15 cellular contexts compared by ENCODE assay signal in the genomic region with DNA sequence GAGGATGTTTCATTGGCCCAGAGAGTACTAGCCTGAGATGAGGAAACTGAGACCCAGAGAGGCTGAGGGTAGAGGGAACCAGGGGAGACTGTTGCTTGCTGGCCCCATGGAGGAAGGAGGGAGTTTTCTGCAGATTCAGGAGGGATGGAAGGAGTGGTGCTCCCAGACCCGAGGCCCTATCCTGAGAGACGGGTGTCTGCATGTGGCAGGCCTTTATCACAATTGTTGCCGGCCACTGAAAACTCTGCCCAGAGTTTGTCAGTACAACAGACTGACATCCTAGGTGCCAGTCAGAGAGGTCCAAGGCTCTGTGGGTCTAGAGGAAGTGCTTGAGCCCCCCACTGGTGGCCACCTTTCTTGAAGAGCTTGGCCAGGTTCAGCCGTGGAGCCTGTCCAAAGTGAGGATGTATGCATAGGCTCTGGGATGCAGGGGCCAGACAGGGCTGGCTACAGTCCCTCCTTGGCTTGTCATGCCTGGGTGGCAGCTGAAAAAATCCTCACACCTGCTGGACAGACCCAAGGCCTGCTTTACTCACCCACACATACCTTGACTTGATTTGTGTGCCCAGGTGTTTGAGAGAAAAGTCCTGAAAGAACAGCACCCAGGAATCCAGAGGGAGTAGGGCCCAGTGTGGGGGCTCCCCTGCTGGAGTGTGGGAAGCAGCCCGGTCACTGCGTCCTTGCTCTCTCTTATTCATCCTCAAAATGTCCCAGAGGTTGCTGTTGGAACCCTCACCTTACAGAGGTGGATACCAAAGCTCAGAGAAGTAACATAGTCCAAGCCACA.
DNase-seq lines count a peak whose midpoint lies in the region; ATAC-seq and TF ChIP-seq lines count a peak whose summit lies in the region.
"Had no signal": no experiment of that assay in that cellular context is flagged by ENCODE, and none has a peak within 500 bp of the region (broad histone marks: within the 10 kb centered on the region; RNA-seq: fewer than 3 reads in every experiment).

No MANE protein-coding gene starts in this region.

- no CpG with 5 or more reads among the region's 6 CpGs for WGBS in H9 (ENCODE audit: extremely low coverage, insufficient read length, low lambda C conversion rate)

- H4K20me1 ChIP-seq in GM23338 (replicated peaks; ENCODE audit: insufficient read depth): no peaks in the 10 kb centered on the region
- H4K20me1 ChIP-seq in H9 (ENCODE audit: control insufficient read depth, insufficient read depth, insufficient read length): no peaks in the 10 kb centered on the region
- H4K20me1 ChIP-seq: BLaER1 had no signal

- H2BK5ac ChIP-seq in H9 (ENCODE audit: insufficient read length, low read length): no peak overlapping the region

- H3K9me3 ChIP-seq in H9 (ENCODE audit: control insufficient read depth, low read depth, low read length) (peaks cover 9% of the 10 kb centered on the region), BE2C (no peaks in the 10 kb centered on the region)

- H4K91ac ChIP-seq in H9 (ENCODE audit: insufficient read length, low read depth, low read length): peak overlapping the region; percentile 5

- no peaks in the 10 kb centered on the region for H3K36me3 ChIP-seq in GM23338 (ENCODE audit: insufficient read depth)
- H3K36me3 ChIP-seq in BE2C: no peaks in the 10 kb centered on the region
- H3K36me3 ChIP-seq: BLaER1 had no signal

- ATAC-seq in GM23338: peak; percentile 37; the same call in 2 of the 3 replicates
- ATAC-seq: CD8-positive, alpha-beta T cell; HCT116 had no signal

- H4K8ac ChIP-seq in H9 (replicated peaks; ENCODE audit: insufficient read length, low read depth, low read length): no peak overlapping the region

- no peak overlapping the region for H2AK5ac ChIP-seq in H9 (ENCODE audit: insufficient read length, low read length)

- H3F3A ChIP-seq in GM23338 (replicated peaks; ENCODE audit: low read depth): no peaks in the 10 kb centered on the region

- H3K27me3 Mint-ChIP-seq in GM23338 (ENCODE audit: insufficient read depth, low read depth, poor library complexity) (peaks cover 7% of the 10 kb centered on the region), H9 (ENCODE audit: low read depth) (no peaks in the 10 kb centered on the region; the same call in 1 of the 2 replicates)

- no peak overlapping the region for H3K27ac ChIP-seq in GM23338 (ENCODE audit: low read depth)
- H3K27ac ChIP-seq in H9 (ENCODE audit: insufficient read length, low read depth, low read length): no peak overlapping the region
- H3K27ac ChIP-seq: BLaER1, C4-2B had no signal

- H3K4me2 ChIP-seq in GM23338 (no peak overlapping the region), H9 (ENCODE audit: insufficient read depth, insufficient read length, low read length) (no peak overlapping the region)
- H3K4me2 ChIP-seq: BLaER1 had no signal

- H3K56ac ChIP-seq in H9 (ENCODE audit: insufficient read length, low read depth, low read length): no peak overlapping the region

- no peak overlapping the region for H2BK12ac ChIP-seq in H9 (ENCODE audit: insufficient read length, low read depth, low read length)

- H3K27ac Mint-ChIP-seq in GM23338 (no peak overlapping the region), H9 (peak overlapping the region in 1 of 3 experiments; percentile 70; a peak in 1 of 7 replicates)
- H3K27ac Mint-ChIP-seq: CD4-positive, CD25-positive, alpha-beta regulatory T cell; CD8-positive, alpha-beta T cell had no signal

- no peak overlapping the region for H4K5ac ChIP-seq in H9 (ENCODE audit: insufficient read length, low read depth, low read length)

- H3K27me3 ChIP-seq in GM23338 (ENCODE audit: insufficient read depth): no peaks in the 10 kb centered on the region
- H3K27me3 ChIP-seq in H9 (ENCODE audit: insufficient read depth, low read length): no peaks in the 10 kb centered on the region
- H3K27me3 ChIP-seq in BE2C: no peaks in the 10 kb centered on the region
- H3K27me3 ChIP-seq: BLaER1 had no signal

- no peaks in the 10 kb centered on the region for H3K79me2 ChIP-seq in GM23338 (replicated peaks; ENCODE audit: insufficient read depth)
- H3K79me2 ChIP-seq in H9 (ENCODE audit: insufficient read depth, low read length): no peaks in the 10 kb centered on the region

- H3K36me3 Mint-ChIP-seq in GM23338 (ENCODE audit: low read depth) (peaks cover 9% of the 10 kb centered on the region), H9 (ENCODE audit: insufficient read depth in 1 of 3, low read depth in 3 of 3) (peaks cover 6 to 11% (median 6%) of the 10 kb centered on the region in 3 experiments; a peak in 6 of 7 replicates)
- H3K36me3 Mint-ChIP-seq: CD4-positive, CD25-positive, alpha-beta regulatory T cell; CD8-positive, alpha-beta T cell had no signal

- no peak overlapping the region for H3T11ph ChIP-seq in H9 (ENCODE audit: low read length)

- H3K23ac ChIP-seq in H9 (ENCODE audit: insufficient read length, low read depth, low read length): no peak overlapping the region

- no peak overlapping the region for H2BK15ac ChIP-seq in H9 (ENCODE audit: low read depth, low read length)

- H3K4me3 Mint-ChIP-seq in GM23338 (no peak overlapping the region), H9 (no peak overlapping the region)
- H3K4me3 Mint-ChIP-seq: CD4-positive, CD25-positive, alpha-beta regulatory T cell; CD8-positive, alpha-beta T cell had no signal

- no peak overlapping the region for H3K9ac ChIP-seq in H9 (ENCODE audit: extremely low read depth, insufficient read length, low read length)
- H3K9ac ChIP-seq: BLaER1 had no signal

- H2AFZ ChIP-seq in GM23338 (no peak overlapping the region), H9 (ENCODE audit: low read length) (no peak overlapping the region)

- DNase-seq in GM23338 (ENCODE audit: low spot score) (no peak), H9 (no peak), islet precursor cell (peak; percentile 27), BE2C (no peak), germinal center (ENCODE audit: low spot score) (no peak)
- DNase-seq in stimulated activated CD4-positive, alpha-beta T cell treated with anti-CD3 and anti-CD28 coated beads, Interleukin-1b, Interleukin-23, amount 100 ng/mL, for 48 hours: no peak
- DNase-seq: Caco-2; CD4-positive, CD25-positive, alpha-beta regulatory T cell; DMS153; DND-41; H7 had no signal

- H2BK20ac ChIP-seq in H9 (ENCODE audit: low read depth, low read length, poor library complexity, severe bottlenecking): no peak overlapping the region

- no peak overlapping the region for H3K14ac ChIP-seq in H9 (ENCODE audit: insufficient read depth, low read length)

- no peaks in the 10 kb centered on the region for H3K9me2 ChIP-seq in GM23338 (ENCODE audit: insufficient read depth)

- no peaks in the 10 kb centered on the region for H3K79me1 ChIP-seq in H9 (ENCODE audit: insufficient read depth, low read depth, low read length, poor library complexity, severe bottlenecking)

- TF ChIP-seq CTCF in GM23338 (conservative IDR thresholded peaks at IDR 0.05; ENCODE audit: low read depth in 2 of 2) (no peak), H9 (conservative IDR thresholded peaks at IDR 0.05) (no peak), BE2C (IDR thresholded peaks at IDR 0.05; ENCODE audit: low read depth, low read length) (no peak)

- no peak overlapping the region for H3K18ac ChIP-seq in H9 (ENCODE audit: insufficient read length, low read depth, low read length)

- H3K4me3 ChIP-seq in GM23338 (no peak overlapping the region), BE2C (ENCODE audit: low read depth, low read length) (no peak overlapping the region)
- H3K4me3 ChIP-seq: BLaER1 had no signal

- H3K4me1 ChIP-seq in GM23338 (ENCODE audit: insufficient read depth) (no peaks in the 10 kb centered on the region), H9 (ENCODE audit: insufficient read depth, low read length) (no peaks in the 10 kb centered on the region), BE2C (no peaks in the 10 kb centered on the region)
- H3K4me1 ChIP-seq: BLaER1, Caco-2 had no signal

- peaks cover 11% of the 10 kb centered on the region for H3K4me1 Mint-ChIP-seq in GM23338
- peaks cover 6 to 8% of the 10 kb centered on the region in 2 experiments for H3K4me1 Mint-ChIP-seq in H9
- H3K4me1 Mint-ChIP-seq: CD4-positive, CD25-positive, alpha-beta regulatory T cell had no signal

- H3K4ac ChIP-seq in H9 (ENCODE audit: low read depth, low read length): no peak overlapping the region

- H3K9me3 Mint-ChIP-seq in GM23338: peaks cover 20% of the 10 kb centered on the region
- peaks cover 13 to 18% of the 10 kb centered on the region in 2 experiments for H3K9me3 Mint-ChIP-seq in H9

- H2BK120ac ChIP-seq in H9 (ENCODE audit: low read depth, low read length, poor library complexity, severe bottlenecking): no peak overlapping the region

- no peaks in the 10 kb centered on the region for H3K23me2 ChIP-seq in H9 (ENCODE audit: insufficient read length, low read depth, low read length, poor library complexity, severe bottlenecking)

TF ChIP-seq in GM23338, 12 proteins besides CTCF, POLR2A, EP300 and RAD21 (continues in another document):
- TF ChIP-seq STAT1 (IDR thresholded peaks at IDR 0.05; ENCODE audit: unreplicated experiment): no peak
- TF ChIP-seq ZNF331 (CRISPR knock-in tag; IDR thresholded peaks at IDR 0.05; ENCODE audit: low read depth): no peak
- no peak for TF ChIP-seq ZNF114 (CRISPR knock-in tag; IDR thresholded peaks at IDR 0.05)
